14 cellular contexts compared by ENCODE assay signal in the genomic region with DNA sequence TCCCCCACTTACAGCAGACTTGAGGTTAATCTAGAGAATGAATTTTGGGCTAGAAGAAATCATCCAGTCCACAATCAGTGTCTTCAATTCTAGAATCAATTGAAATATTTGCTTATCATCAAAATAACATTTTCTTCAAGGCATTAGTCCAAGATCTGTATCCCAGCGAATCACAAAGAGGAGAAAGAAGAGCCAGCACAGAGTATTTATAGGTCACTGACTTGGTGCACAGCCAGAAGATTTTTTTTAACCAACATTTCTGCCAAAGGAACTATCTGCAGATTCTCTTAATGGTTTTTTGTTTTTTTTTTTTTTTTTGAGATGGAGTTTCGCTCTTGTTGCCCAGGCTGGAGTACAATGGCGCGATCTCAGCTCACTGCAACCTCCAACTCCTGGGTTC.
DNase-seq lines count a peak whose midpoint lies in the region; ATAC-seq and TF ChIP-seq lines count a peak whose summit lies in the region.
"Had no signal": no experiment of that assay in that cellular context is flagged by ENCODE, and none has a peak within 500 bp of the region (broad histone marks: within the 10 kb centered on the region; RNA-seq: fewer than 3 reads in every experiment).

No MANE protein-coding gene starts in this region.

- intact Hi-C loops in psoas muscle (cut with DNase I) = no loop called here

- TF ChIP-seq CTCF in fibroblast of mammary gland (conservative IDR thresholded peaks at IDR 0.05; ENCODE audit: control insufficient read depth, insufficient read depth, low read depth, low read length) (no peak), psoas muscle (IDR thresholded peaks at IDR 0.05) (no peak)

- H3K4me3 ChIP-seq in fibroblast of mammary gland (ENCODE audit: control insufficient read depth, low read depth, low read length) (no peak overlapping the region), psoas muscle (peak overlapping the region; percentile 43)

- no peaks in the 10 kb centered on the region for H3K27me3 ChIP-seq in psoas muscle (ENCODE audit: insufficient read depth in 3 of 3, low read length in 2 of 3)

- peak overlapping the region; percentile 90 for H3K27ac ChIP-seq in psoas muscle
- H3K27ac ChIP-seq: epithelial cell of prostate had no signal

- H3K4me1 ChIP-seq in psoas muscle = peaks cover 55% of the 10 kb centered on the region

- peak; percentile 55 for ATAC-seq in SK-N-SH treated with all-trans-retinoic acid at 6 μM for 48 hours
- peak in 1 of 4 donors; percentile 45 for ATAC-seq in psoas muscle
- no peak for ATAC-seq in HG03354 (IDR thresholded peaks at IDR 0.05; ENCODE audit: poor library complexity, severe bottlenecking, unreplicated experiment)
- ATAC-seq in GM18870 (IDR thresholded peaks at IDR 0.05; ENCODE audit: unreplicated experiment) = no peak
- ATAC-seq in GM21529 (IDR thresholded peaks at IDR 0.05; ENCODE audit: unreplicated experiment) = no peak
- ATAC-seq: activated CD8-positive, alpha-beta T cell treated with anti-CD3 and anti-CD28 coated beads for 36 hours; T-cell had no signal

- no peaks in the 10 kb centered on the region for H3K9me3 ChIP-seq in psoas muscle

- 4 to 23% (median 22%) methylated on average over 4 of the region's 4 CpGs for WGBS in psoas muscle, 3 donors

- DNase-seq in EH (ENCODE audit: low read depth) = peak; percentile 85
- DNase-seq in fibroblast of mammary gland (ENCODE audit: low read depth) = peak; percentile 81
- no peak for DNase-seq in psoas muscle
- DNase-seq in stimulated activated CD4-positive, alpha-beta T cell treated with anti-CD3 and anti-CD28 coated beads, Interleukin-4, amount 100 ng/mL, for 24 hours = no peak
- DNase-seq: activated CD8-positive, alpha-beta T cell treated with anti-CD3 and anti-CD28 coated beads for 36 hours; activated naive CD8-positive, alpha-beta T cell treated with anti-CD3 and anti-CD28 coated beads, Interleukin-2, amount 10 ng/mL, durations not matched to agents 7 days and 5 days; CD8-positive, alpha-beta memory T cell; nucleus accumbens; T-cell had no signal

- no peaks in the 10 kb centered on the region for H3K36me3 ChIP-seq in psoas muscle (ENCODE audit: insufficient read depth in 1 of 2, low read depth in 1 of 2)

TF ChIP-seq in SK-N-SH treated with all-trans-retinoic acid at 6 μM for 48 hours, 23 proteins besides CTCF, POLR2A, EP300 and RAD21:
- TF ChIP-seq ZC3H10 (CRISPR knock-in tag; IDR thresholded peaks at IDR 0.05) (no peak), BACH2 (CRISPR knock-in tag; IDR thresholded peaks at IDR 0.05; ENCODE audit: borderline replicate concordance) (no peak), ARNTL (CRISPR knock-in tag; IDR thresholded peaks at IDR 0.05; ENCODE audit: borderline replicate concordance, low read depth) (no peak), ISL1 (CRISPR knock-in tag; IDR thresholded peaks at IDR 0.05) (peak; percentile 88)

Comparison
In these comparisons a context has a peak if more than half of its experiments do, and no peak if none do; other contexts are left out.
1. DNase-seq: peak in EH (single experiment) and fibroblast of mammary gland (single experiment); none in psoas muscle (0 of 2) and stimulated activated CD4-positive, alpha-beta T cell treated with anti-CD3 and anti-CD28 coated beads, Interleukin-4, amount 100 ng/mL, for 24 hours (single experiment).